ENCODE assay signal across 27 cellular contexts in the genomic region with DNA sequence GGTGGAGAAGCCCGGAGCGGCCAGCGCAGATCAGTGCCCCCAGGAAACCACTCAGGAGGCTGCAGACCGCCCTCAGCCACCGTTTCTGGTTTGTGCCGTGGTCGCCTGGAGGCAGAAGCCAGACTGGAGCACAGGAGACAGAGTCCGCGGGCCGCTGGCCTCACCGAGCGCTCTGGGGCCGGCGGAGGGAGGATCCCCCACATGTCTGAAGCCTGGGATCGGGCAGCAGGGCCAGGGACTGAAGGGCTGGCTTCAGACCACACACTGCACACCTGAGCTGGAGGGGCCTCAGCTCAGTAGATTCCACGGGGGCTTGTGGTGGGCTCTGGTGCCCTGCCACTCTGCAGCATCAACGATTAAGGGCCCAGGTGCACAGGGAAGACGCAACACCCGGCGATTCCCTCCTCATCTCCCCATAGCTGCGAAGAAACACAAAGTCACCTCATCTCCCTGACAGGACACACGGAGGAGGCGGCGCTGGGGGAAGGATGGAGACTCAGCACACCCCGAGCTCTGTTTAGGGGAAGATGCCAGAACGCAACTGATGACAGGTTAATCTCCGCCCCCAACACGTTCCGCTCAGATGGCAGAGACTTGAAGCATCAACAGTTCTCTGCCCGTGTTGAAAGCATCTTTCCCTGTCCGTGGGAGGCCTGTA.
"Had no signal": no experiment of that assay in that cellular context is flagged by ENCODE, and none has a peak within 500 bp of the region (broad histone marks: within the 10 kb centered on the region; RNA-seq: fewer than 3 reads in every experiment).

No MANE protein-coding gene starts in this region.

- H3K9me3 ChIP-seq: gastroesophageal sphincter, heart right ventricle, neutrophil, suprapubic skin, transverse colon had no signal

- H3K4me2 ChIP-seq: smooth muscle cell had no signal

- DNase-seq: cortex of kidney; effector CD4-positive, alpha-beta T cell; endodermal cell; foreskin keratinocyte; heart right ventricle; hippocampal formation; immature natural killer cell; islet precursor cell; left ventricle myocardium superior; natural killer cell; stimulated activated CD4-positive, alpha-beta T cell treated with anti-CD3 and anti-CD28 coated beads, Interleukin-12 subunit alpha, Interleukin-12 subunit beta, amount 100 ng/mL, for 4 hours; stimulated activated CD4-positive, alpha-beta T cell treated with anti-CD3 and anti-CD28 coated beads, Interleukin-1b, Interleukin-23, amount 100 ng/mL, for 48 hours; stimulated activated CD4-positive, alpha-beta T cell treated with anti-CD3 and anti-CD28 coated beads, Interleukin-4, amount 100 ng/mL, for 1 hour; stimulated activated CD8-positive, alpha-beta memory T cell treated with anti-CD3 and anti-CD28 coated beads, Interleukin-4, amount 100 ng/mL, for 48 hours; stimulated activated naive CD4-positive, alpha-beta T cell; stimulated activated naive CD8-positive, alpha-beta T cell treated with anti-CD3 and anti-CD28 coated beads, Interleukin-15, amount 100 ng/mL, for 72 hours; transverse colon had no signal

- H3K27ac ChIP-seq: epithelial cell of prostate, foreskin keratinocyte, gastroesophageal sphincter, heart right ventricle, neutrophil, parathyroid adenoma, suprapubic skin, transverse colon had no signal

- H3K79me2 ChIP-seq: parathyroid adenoma had no signal

- H3K9me3 Mint-ChIP-seq: endodermal cell; immature natural killer cell; memory B cell; natural killer cell; stimulated activated naive CD8-positive, alpha-beta T cell treated with anti-CD3 and anti-CD28 coated beads, Interleukin-15, amount 100 ng/mL, for 72 hours had no signal

- H3K27me3 ChIP-seq: foreskin keratinocyte, transverse colon had no signal

- H3K4me1 Mint-ChIP-seq: endodermal cell; immature natural killer cell; memory B cell; natural killer cell; stimulated activated naive CD8-positive, alpha-beta T cell treated with anti-CD3 and anti-CD28 coated beads, Interleukin-15, amount 100 ng/mL, for 72 hours had no signal

- H3K4me3 Mint-ChIP-seq: endodermal cell; immature natural killer cell; memory B cell; natural killer cell; stimulated activated naive CD8-positive, alpha-beta T cell treated with anti-CD3 and anti-CD28 coated beads, Interleukin-15, amount 100 ng/mL, for 72 hours had no signal

- H3K36me3 Mint-ChIP-seq: immature natural killer cell, memory B cell, natural killer cell had no signal

- H3K9ac ChIP-seq: parathyroid adenoma had no signal

- H3K36me3 ChIP-seq: gastroesophageal sphincter, heart right ventricle, neutrophil, suprapubic skin, transverse colon had no signal

- ATAC-seq: esophagus mucosa, foreskin keratinocyte, gastroesophageal sphincter, natural killer cell had no signal

- H3K27ac Mint-ChIP-seq: endodermal cell; immature natural killer cell; memory B cell; natural killer cell; progenitor cell of endocrine pancreas; stimulated activated naive CD8-positive, alpha-beta T cell treated with anti-CD3 and anti-CD28 coated beads, Interleukin-15, amount 100 ng/mL, for 72 hours had no signal

- H3K4me1 ChIP-seq: foreskin keratinocyte, gastroesophageal sphincter, heart right ventricle, parathyroid adenoma, suprapubic skin, transverse colon had no signal

- H2AFZ ChIP-seq: parathyroid adenoma had no signal

- H3K4me3 ChIP-seq: gastroesophageal sphincter, heart right ventricle, lung, smooth muscle cell, suprapubic skin, transverse colon had no signal
